ENCODE assay signal across 19 cellular contexts in the genomic region with DNA sequence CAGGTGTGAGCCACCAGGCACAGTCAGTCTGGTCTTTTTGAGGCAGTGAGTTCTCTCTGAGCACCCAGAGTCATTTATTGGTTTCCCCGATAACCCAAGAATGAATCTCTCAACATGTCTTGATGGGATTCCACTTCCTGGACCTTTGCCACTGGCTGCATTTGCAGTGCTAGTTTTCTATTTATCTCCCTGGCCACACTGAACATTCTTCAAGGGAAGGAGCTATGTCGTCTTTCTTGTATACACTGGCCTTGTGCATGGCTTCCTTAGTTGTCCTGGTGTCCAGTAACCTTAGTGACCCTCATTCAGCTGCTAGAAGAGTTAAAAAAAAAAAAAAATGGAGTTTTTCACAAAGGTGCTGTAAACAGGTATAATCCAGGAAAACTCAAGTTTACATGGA.
DNase-seq lines count a peak whose midpoint lies in the region; ATAC-seq and TF ChIP-seq lines count a peak whose summit lies in the region.
"Had no signal": no experiment of that assay in that cellular context is flagged by ENCODE, and none has a peak within 500 bp of the region (broad histone marks: within the 10 kb centered on the region; RNA-seq: fewer than 3 reads in every experiment).

No MANE protein-coding gene starts in this region.

- in situ Hi-C loops in G401 (cut with HindIII; ENCODE audit: low sequenced_read_pairs): no loop called here

- H3K27me3 ChIP-seq in parathyroid adenoma (ENCODE audit: control insufficient read depth, insufficient read depth, low read length) (no peaks in the 10 kb centered on the region), adrenal gland (no peaks in the 10 kb centered on the region)
- H3K27me3 ChIP-seq: BE2C had no signal

- no peak for ATAC-seq in HG03432 (IDR thresholded peaks at IDR 0.05; ENCODE audit: unreplicated experiment)
- ATAC-seq: A549, GM12878 had no signal

- H3K36me3 ChIP-seq in parathyroid adenoma (ENCODE audit: control insufficient read depth, insufficient read depth, low read length) (no peaks in the 10 kb centered on the region), adrenal gland (replicated peaks in 1 of 2) (no peaks in the 10 kb centered on the region)
- H3K36me3 ChIP-seq: BE2C, HAP-1 had no signal

- H3K9me3 ChIP-seq in parathyroid adenoma (ENCODE audit: control insufficient read depth, low read length) (no peaks in the 10 kb centered on the region), adrenal gland (replicated peaks in 1 of 3) (no peaks in the 10 kb centered on the region)
- H3K9me3 ChIP-seq: A549, BE2C, HAP-1 had no signal

- no peak overlapping the region for H3K9ac ChIP-seq in parathyroid adenoma
- H3K9ac ChIP-seq: GM23248 had no signal

- peak overlapping the region; percentile 14 for H3K4me2 ChIP-seq in parathyroid adenoma (ENCODE audit: low read length)
- H3K4me2 ChIP-seq: A549 had no signal

- intact Hi-C loops in adrenal gland (cut with DNase I): no loop called here

- DNase-seq in G401 (ENCODE audit: low spot score): peak; percentile 21
- peak; percentile 13 for DNase-seq in kidney tubule cell (ENCODE audit: low spot score)
- no peak for DNase-seq in adrenal gland
- DNase-seq in GM10248 (ENCODE audit: extremely low spot score): no peak
- DNase-seq in NCI-H128 (lab: John Stamatoyannopoulos, UW; ENCODE audit: unreplicated experiment): no peak
- DNase-seq: 8988T; ACHN; AML-193; BE2C; Calu3; CD4-positive, alpha-beta memory T cell; COR-L47; DMS53; GM23248 had no signal

- POLR2A ChIA-PET in GM10248 (lab: Yijun Ruan, JAX): no interaction called here

- peaks cover 20% of the 10 kb centered on the region for H3K79me2 ChIP-seq in parathyroid adenoma

- H3K4me1 ChIP-seq in parathyroid adenoma: peaks cover 51% of the 10 kb centered on the region
- H3K4me1 ChIP-seq in adrenal gland (replicated peaks in 1 of 2): no peaks in the 10 kb centered on the region
- H3K4me1 ChIP-seq: A549, BE2C had no signal

- TF ChIP-seq POLR2A in adrenal gland (IDR thresholded peaks at IDR 0.05): no peak

- H3K27ac ChIP-seq in parathyroid adenoma: peak overlapping the region; percentile 87
- H3K27ac ChIP-seq in adrenal gland: no peak overlapping the region
- H3K27ac ChIP-seq: A549, GM23248 had no signal

- CTCF ChIA-PET in GM10248 (lab: Yijun Ruan, JAX): no interaction called here

- H2AFZ ChIP-seq in parathyroid adenoma: no peak overlapping the region
- H2AFZ ChIP-seq: GM23248 had no signal

- TF ChIP-seq CTCF in parathyroid adenoma (IDR thresholded peaks at IDR 0.05) (no peak), adrenal gland (IDR thresholded peaks at IDR 0.05) (no peak), GM10248 (IDR thresholded peaks at IDR 0.05; ENCODE audit: control extremely low read depth, extremely low read depth, low read depth, missing control alignments) (no peak)

- H3K4me3 ChIP-seq in parathyroid adenoma (ENCODE audit: low read depth, low read length): no peak overlapping the region
- no peak overlapping the region for H3K4me3 ChIP-seq in adrenal gland
- H3K4me3 ChIP-seq: A549, GM12878, GM23248, HAP-1 had no signal

- 60 to 77% (median 75%) methylated on average over 2 of the region's 2 CpGs for WGBS in adrenal gland, 4 donors

Comparison
In these comparisons a context has a peak if more than half of its experiments do, and no peak if none do; other contexts are left out.
1. DNase-seq: peak in G401 (single experiment) and kidney tubule cell (single experiment); none in adrenal gland (0 of 7), GM10248 (single experiment) and NCI-H128 (single experiment).